ENCODE assay signal across 1 cellular context in genomic region chr4:183261953-183262775, GRCh38.
TF ChIP-seq lines count a peak whose summit lies in the region.

No MANE protein-coding gene starts in this region.

TF ChIP-seq in HepG2, 621 proteins besides CTCF, POLR2A, EP300 and RAD21 (continued from another document and continues in another):
- no peak for TF ChIP-seq AFF4 (CRISPR knock-in tag; IDR thresholded peaks at IDR 0.05)
- no peak for TF ChIP-seq ZBTB7A (CRISPR knock-in tag; IDR thresholded peaks at IDR 0.05)
- no peak for TF ChIP-seq ZNF124 (CRISPR knock-in tag; IDR thresholded peaks at IDR 0.05)
- no peak for TF ChIP-seq ZMYM3 (CRISPR knock-in tag; IDR thresholded peaks at IDR 0.05)
- TF ChIP-seq ISL2 (CRISPR knock-in tag; IDR thresholded peaks at IDR 0.05) = no peak
- no peak for TF ChIP-seq ZBTB26 (CRISPR knock-in tag; IDR thresholded peaks at IDR 0.05; ENCODE audit: borderline replicate concordance)
- no peak for TF ChIP-seq IRF1 (CRISPR knock-in tag; IDR thresholded peaks at IDR 0.05; ENCODE audit: low read depth)
- no peak for TF ChIP-seq MAX (IDR thresholded peaks at IDR 0.05)
- TF ChIP-seq SRF (IDR thresholded peaks at IDR 0.05; ENCODE audit: low read depth, low read length) = no peak
- 0 out of 2 replicates have a peak, but pooled peaks have one; percentile 32 for TF ChIP-seq ZSCAN9 (CRISPR knock-in tag; IDR thresholded peaks at IDR 0.05; ENCODE audit: borderline replicate concordance)
- TF ChIP-seq ZNF205 (CRISPR knock-in tag; IDR thresholded peaks at IDR 0.05) = no peak
- TF ChIP-seq YEATS4 (CRISPR knock-in tag; IDR thresholded peaks at IDR 0.05; ENCODE audit: borderline replicate concordance) = no peak; the same call in 1 of the 2 replicates
- TF ChIP-seq ZNF30 (CRISPR knock-in tag; IDR thresholded peaks at IDR 0.05) = no peak
- no peak for TF ChIP-seq PRDM4 (CRISPR knock-in tag; IDR thresholded peaks at IDR 0.05; ENCODE audit: borderline replicate concordance)
- TF ChIP-seq ZNF883 (CRISPR knock-in tag; IDR thresholded peaks at IDR 0.05; ENCODE audit: not compliant biosample characterization) = no peak
- no peak for TF ChIP-seq HNF4G (IDR thresholded peaks at IDR 0.05; ENCODE audit: borderline replicate concordance, low read depth, low read length)
- 0 out of 2 replicates have a peak, but pooled peaks have one; percentile 18 for TF ChIP-seq HNF4G (CRISPR knock-in tag; IDR thresholded peaks at IDR 0.05; ENCODE audit: borderline replicate concordance, low read depth)
- no peak for TF ChIP-seq ZNF879 (CRISPR knock-in tag; IDR thresholded peaks at IDR 0.05)
- TF ChIP-seq XBP1 (CRISPR knock-in tag; IDR thresholded peaks at IDR 0.05) = no peak
- TF ChIP-seq ZNF331 (CRISPR knock-in tag; IDR thresholded peaks at IDR 0.05) = peak; percentile 70
- peak; percentile 17; the same call in 1 of the 2 replicates for TF ChIP-seq ZSCAN21 (CRISPR knock-in tag; IDR thresholded peaks at IDR 0.05; ENCODE audit: borderline replicate concordance)
- TF ChIP-seq THAP7 (CRISPR knock-in tag; IDR thresholded peaks at IDR 0.05) = no peak
- no peak for TF ChIP-seq CENPBD1 (CRISPR knock-in tag; IDR thresholded peaks at IDR 0.05; ENCODE audit: borderline replicate concordance, low read depth)
- no peak for TF ChIP-seq KLF16 (CRISPR knock-in tag; IDR thresholded peaks at IDR 0.05)
- peak; percentile 1 for TF ChIP-seq TEAD3 (CRISPR knock-in tag; optimal IDR thresholded peaks at IDR 0.05; ENCODE audit: borderline replicate concordance)
- TF ChIP-seq ZSCAN30 (CRISPR knock-in tag; IDR thresholded peaks at IDR 0.05) = 0 out of 2 replicates have a peak, but pooled peaks have one; percentile 57
- no peak for TF ChIP-seq KDM4B (CRISPR knock-in tag; IDR thresholded peaks at IDR 0.05)
- TF ChIP-seq ATF2 (CRISPR knock-in tag; IDR thresholded peaks at IDR 0.05) = no peak
- TF ChIP-seq RORA (CRISPR knock-in tag; IDR thresholded peaks at IDR 0.05) = no peak
- TF ChIP-seq CSRNP1 (CRISPR knock-in tag; IDR thresholded peaks at IDR 0.05) = no peak
- no peak for TF ChIP-seq ZNF232 (CRISPR knock-in tag; IDR thresholded peaks at IDR 0.05; ENCODE audit: borderline replicate concordance)
- TF ChIP-seq FOXC1 (CRISPR knock-in tag; IDR thresholded peaks at IDR 0.05; ENCODE audit: borderline replicate concordance) = no peak
- TF ChIP-seq ZNF235 (CRISPR knock-in tag; IDR thresholded peaks at IDR 0.05; ENCODE audit: borderline replicate concordance) = no peak
- no peak for TF ChIP-seq ZNF781 (CRISPR knock-in tag; IDR thresholded peaks at IDR 0.05; ENCODE audit: borderline replicate concordance, not compliant biosample characterization)
- no peak for TF ChIP-seq GMEB2 (CRISPR knock-in tag; IDR thresholded peaks at IDR 0.05; ENCODE audit: low read depth)
- TF ChIP-seq ZNF746 (CRISPR knock-in tag; IDR thresholded peaks at IDR 0.05) = no peak
- no peak for TF ChIP-seq ZBTB43 (CRISPR knock-in tag; conservative IDR thresholded peaks at IDR 0.05)
- no peak for TF ChIP-seq IKZF4 (CRISPR knock-in tag; IDR thresholded peaks at IDR 0.05; ENCODE audit: borderline replicate concordance, low read depth, not compliant biosample characterization)
- no peak for TF ChIP-seq HOXA5 (CRISPR knock-in tag; IDR thresholded peaks at IDR 0.05)
- TF ChIP-seq HCFC1 (IDR thresholded peaks at IDR 0.05; ENCODE audit: low read depth, low read length) = no peak
- no peak for TF ChIP-seq ZNF260 (CRISPR knock-in tag; IDR thresholded peaks at IDR 0.05; ENCODE audit: borderline replicate concordance, low read depth)
- TF ChIP-seq IKZF5 (CRISPR knock-in tag; IDR thresholded peaks at IDR 0.05) = 0 out of 2 replicates have a peak, but pooled peaks have one; percentile 23
- TF ChIP-seq RBM22 (optimal IDR thresholded peaks at IDR 0.05; ENCODE audit: low read length) = peak; percentile 46
- TF ChIP-seq ZNF569 (CRISPR knock-in tag; IDR thresholded peaks at IDR 0.05; ENCODE audit: borderline replicate concordance) = no peak
- no peak for TF ChIP-seq ZNF589 (CRISPR knock-in tag; conservative IDR thresholded peaks at IDR 0.05)
- TF ChIP-seq NFATC3 (CRISPR knock-in tag; IDR thresholded peaks at IDR 0.05) = no peak
